In the genomic region with DNA sequence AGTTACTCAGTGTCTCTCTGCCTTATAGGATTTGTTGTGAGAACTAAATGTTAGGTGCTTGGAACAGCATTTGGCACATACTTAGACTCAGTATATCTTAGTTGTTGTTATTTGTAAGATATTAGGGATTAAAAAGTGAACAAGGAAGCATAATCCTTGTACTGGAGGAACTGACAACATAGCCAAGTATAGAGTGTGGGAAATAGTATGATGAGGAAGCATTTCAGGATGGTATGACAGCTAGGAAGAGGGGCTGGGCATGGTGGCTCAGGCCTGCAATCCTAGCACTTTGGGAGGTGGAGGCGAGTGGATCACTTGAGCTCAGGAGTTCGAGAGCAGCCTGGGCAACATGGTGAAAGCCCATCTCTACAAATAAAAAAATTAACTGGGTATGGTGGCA, we compare ENCODE assay signal across 24 cellular contexts. TPM values are rescaled to one million over a fixed set of nuclear protein-coding genes. Genes with fewer than 3 reads are reported as not detected.
DNase-seq lines count a peak whose midpoint lies in the region; ATAC-seq and TF ChIP-seq lines count a peak whose summit lies in the region.
"Had no signal": no experiment of that assay in that cellular context is flagged by ENCODE, and none has a peak within 500 bp of the region (broad histone marks: within the 10 kb centered on the region; RNA-seq: fewer than 3 reads in every experiment).

No MANE protein-coding gene starts in this region.

- intact Hi-C loops in PC-9 (cut with micrococcal nuclease; ENCODE audit: unreplicated experiment), result loop anchor here (1.0 kb wide), 1 partner anchor 41 kb away; no protein-coding TSS in a partner anchor
- intact Hi-C loops in ovary (cut with DNase I), result no loop called here
- intact Hi-C loops in ascending aorta (cut with DNase I), result no loop called here

- H3K27me3 ChIP-seq in GM23248 (replicated peaks; ENCODE audit: insufficient read depth) (no peaks in the 10 kb centered on the region; the same call in 1 of the 2 replicates), PC-9 (ENCODE audit: insufficient read depth, low read depth) (no peaks in the 10 kb centered on the region), esophagus (ENCODE audit: control insufficient read depth in 1 of 2, insufficient read depth in 2 of 2, low read length in 2 of 2) (no peaks in the 10 kb centered on the region), ovary (no peaks in the 10 kb centered on the region), ascending aorta (no peaks in the 10 kb centered on the region)
- H3K27me3 ChIP-seq: heart right ventricle, neural progenitor cell, upper lobe of right lung had no signal

- CTCF ChIA-PET in PC-9 (lab: Charles Lee), result no interaction called here

- H3K4me1 ChIP-seq in GM23248 (ENCODE audit: insufficient read depth) (peaks cover 15% of the 10 kb centered on the region), PC-9 (replicated peaks; ENCODE audit: insufficient read depth) (peaks cover 25% of the 10 kb centered on the region), esophagus (ENCODE audit: control insufficient read depth in 2 of 2, insufficient read depth in 2 of 2, low read length in 1 of 2) (peaks cover 0 to 7% of the 10 kb centered on the region in 2 donors), ovary (ENCODE audit: insufficient read depth) (peaks cover 7% of the 10 kb centered on the region), ascending aorta (no peaks in the 10 kb centered on the region)
- H3K4me1 ChIP-seq: neural progenitor cell, upper lobe of right lung had no signal

- BruUV-seq in PC-9 (replicated peaks; lab: Mats Ljungman, UMichigan), result no TSS peak

- in situ Hi-C loops in GM23248 (cut with MboI), result no loop called here

- H3F3A ChIP-seq in GM23248 (ENCODE audit: insufficient read depth), result peaks cover 20% of the 10 kb centered on the region
- H3F3A ChIP-seq in PC-9 (ENCODE audit: insufficient read depth, low read depth), result peaks cover 19% of the 10 kb centered on the region

- H4K20me1 ChIP-seq in GM23248 (ENCODE audit: insufficient read depth), result no peaks in the 10 kb centered on the region
- no peaks in the 10 kb centered on the region for H4K20me1 ChIP-seq in PC-9 (ENCODE audit: insufficient read depth)

- TF ChIP-seq POLR2A in ovary (IDR thresholded peaks at IDR 0.05), result no peak

- H3K9me2 ChIP-seq in GM23248 (ENCODE audit: insufficient read depth) (no peaks in the 10 kb centered on the region), PC-9 (ENCODE audit: insufficient read depth) (no peaks in the 10 kb centered on the region)

- H3K27ac ChIP-seq in GM23248 (peak overlapping the region; percentile 91), PC-9 (peak overlapping the region; percentile 93), esophagus (ENCODE audit: low read depth in 2 of 2, low read length in 1 of 2) (peak overlapping the region; percentile 18 to 34), ovary (peak overlapping the region; percentile 10 to 62), ascending aorta (no peak overlapping the region)
- H3K27ac ChIP-seq: KMS-11, neural progenitor cell, upper lobe of right lung had no signal

- no peak for ATAC-seq in GM18907 (IDR thresholded peaks at IDR 0.05; ENCODE audit: unreplicated experiment)
- ATAC-seq: activated CD4-positive, alpha-beta T cell treated with anti-CD3 and anti-CD28 coated beads for 36 hours had no signal

- H3K9me3 Mint-ChIP-seq in activated naive CD8-positive, alpha-beta T cell treated with anti-CD3 and anti-CD28 coated beads for 36 hours, result peaks cover 1% of the 10 kb centered on the region
- H3K9me3 Mint-ChIP-seq: central memory CD8-positive, alpha-beta T cell; neural progenitor cell had no signal

- no peaks in the 10 kb centered on the region for H3K36me3 ChIP-seq in GM23248 (ENCODE audit: low read depth)
- H3K36me3 ChIP-seq in PC-9 (ENCODE audit: low read depth), result no peaks in the 10 kb centered on the region
- H3K36me3 ChIP-seq in esophagus (ENCODE audit: control insufficient read depth in 2 of 2, insufficient read depth in 2 of 2, low read length in 1 of 2), result no peaks in the 10 kb centered on the region
- no peaks in the 10 kb centered on the region for H3K36me3 ChIP-seq in ovary
- H3K36me3 ChIP-seq in ascending aorta, result no peaks in the 10 kb centered on the region
- H3K36me3 ChIP-seq: heart right ventricle, neural progenitor cell, upper lobe of right lung had no signal

- TF ChIP-seq EP300 in ovary (IDR thresholded peaks at IDR 0.05), result no peak

- H3K27me3 Mint-ChIP-seq in activated naive CD8-positive, alpha-beta T cell treated with anti-CD3 and anti-CD28 coated beads for 36 hours, result peaks cover 8% of the 10 kb centered on the region
- H3K27me3 Mint-ChIP-seq: progenitor cell of endocrine pancreas had no signal

- H3K4me1 Mint-ChIP-seq in activated naive CD8-positive, alpha-beta T cell treated with anti-CD3 and anti-CD28 coated beads for 36 hours, result peaks cover 11% of the 10 kb centered on the region

- DNase-seq in GM23248, result no peak
- no peak for DNase-seq in PC-9
- no peak for DNase-seq in ovary
- no peak for DNase-seq in ascending aorta (ENCODE audit: low spot score in 2 of 2)
- no peak for DNase-seq in effector CD8-positive, alpha-beta T cell (lab: John Stamatoyannopoulos, UW)
- no peak for DNase-seq in activated naive CD8-positive, alpha-beta T cell treated with anti-CD3 and anti-CD28 coated beads for 36 hours
- DNase-seq: activated CD4-positive, alpha-beta T cell treated with anti-CD3 and anti-CD28 coated beads for 36 hours; activated naive CD4-positive, alpha-beta T cell; activated T-cell treated with anti-CD3 and anti-CD28 coated beads, Interleukin-2, amount 50 U/mL, for 48 hours; midbrain; NCI-H1436 treated with DMSO at 0.1 percent for 48 hours; SIG-M5; stimulated activated CD8-positive, alpha-beta memory T cell treated with anti-CD3 and anti-CD28 coated beads, Interleukin-4, amount 100 ng/mL, for 48 hours; T-helper 1 cell; upper lobe of right lung had no signal

- H2AFZ ChIP-seq in GM23248 (peak overlapping the region; percentile 74), PC-9 (peak overlapping the region; percentile 20; the same call in 1 of the 2 replicates)
- H2AFZ ChIP-seq: neural progenitor cell had no signal

- TF ChIP-seq CTCF in PC-9 (conservative IDR thresholded peaks at IDR 0.05) (no peak), ovary (IDR thresholded peaks at IDR 0.05) (no peak), ascending aorta (IDR thresholded peaks at IDR 0.05) (no peak)

- WGBS in GM23248 (ENCODE audit: low coverage in 1 of 2, low lambda C conversion rate in 2 of 2, missing lambda C conversion rate in 2 of 2), 2 experiments, result 86 to 92% methylated on average over 2 of the region's 2 CpGs
- 85 to 91% methylated on average over 2 of the region's 2 CpGs for WGBS in esophagus, 2 donors
- 81 to 88% (median 87%) methylated on average over 2 of the region's 2 CpGs for WGBS in ovary, 3 donors

- H3K4me3 Mint-ChIP-seq in activated naive CD8-positive, alpha-beta T cell treated with anti-CD3 and anti-CD28 coated beads for 36 hours, result no peak overlapping the region
- H3K4me3 Mint-ChIP-seq: activated CD4-positive, alpha-beta T cell treated with anti-CD3 and anti-CD28 coated beads for 36 hours; central memory CD8-positive, alpha-beta T cell; neural progenitor cell had no signal

- POLR2A ChIA-PET in PC-9 (lab: Charles Lee; ENCODE audit: unreplicated experiment), result interaction anchor here (0.5 to 0.6 kb wide), 3 partner anchors 42 to 783 kb away, joined by 4 to 6 read pairs (median 4); no protein-coding TSS in a partner anchor

- H3K9me3 ChIP-seq in GM23248 (ENCODE audit: low read depth) (no peaks in the 10 kb centered on the region), PC-9 (ENCODE audit: insufficient read depth, low read depth) (no peaks in the 10 kb centered on the region), esophagus (ENCODE audit: control insufficient read depth in 2 of 2, insufficient read depth in 1 of 2, low read depth in 1 of 2, low read length in 1 of 2) (no peaks in the 10 kb centered on the region), ovary (no peaks in the 10 kb centered on the region), ascending aorta (no peaks in the 10 kb centered on the region)
- H3K9me3 ChIP-seq: upper lobe of right lung had no signal

- peaks cover 1% of the 10 kb centered on the region for H3K36me3 Mint-ChIP-seq in activated naive CD8-positive, alpha-beta T cell treated with anti-CD3 and anti-CD28 coated beads for 36 hours
- H3K36me3 Mint-ChIP-seq: neural progenitor cell had no signal

- H3K9ac ChIP-seq in GM23248, result peak overlapping the region; percentile 64
- H3K9ac ChIP-seq: KMS-11, neural progenitor cell had no signal

- H3K4me3 ChIP-seq in GM23248 (0 out of 2 replicates have a peak overlapping the region, but pooled peaks have one; percentile 9), PC-9 (no peak overlapping the region), esophagus (ENCODE audit: low read depth in 1 of 2, low read length in 2 of 2) (no peak overlapping the region), ovary (no peak overlapping the region), ascending aorta (no peak overlapping the region)
- H3K4me3 ChIP-seq: heart right ventricle, neural progenitor cell, upper lobe of right lung had no signal

- peak overlapping the region; percentile 8 for H3K4me2 ChIP-seq in GM23248 (ENCODE audit: unreplicated experiment)
- peak overlapping the region; percentile 40 for H3K4me2 ChIP-seq in PC-9
- H3K4me2 ChIP-seq: KMS-11, neural progenitor cell had no signal

- H3K27ac Mint-ChIP-seq in activated naive CD8-positive, alpha-beta T cell treated with anti-CD3 and anti-CD28 coated beads for 36 hours, result no peak overlapping the region
- H3K27ac Mint-ChIP-seq: activated CD4-positive, alpha-beta T cell treated with anti-CD3 and anti-CD28 coated beads for 36 hours; neural progenitor cell had no signal

- no peaks in the 10 kb centered on the region for H3K79me2 ChIP-seq in GM23248 (ENCODE audit: insufficient read depth)
- no peaks in the 10 kb centered on the region for H3K79me2 ChIP-seq in PC-9 (ENCODE audit: low read depth)

RNA-seq across cellular contexts. Expression of a gene that starts 16.6 kb away (rescaled TPM):
- total RNA-seq in GM23248 (2014; rRNA removed; shearing (Covaris generic)), result not detected in 2 replicates
- polyA plus RNA-seq in GM23248 (2016; fragmentation: Nextera tagmentation; extraction: Ambion mirVana), result not detected in 2 replicates
- 0.52 and 0.80 TPM in 2 replicates for total RNA-seq in PC-9 (2021)
- polyA plus RNA-seq in esophagus, result 10 to 100 TPM in 1 of 2 donors, 1 to 10 TPM in 1; 8.3 to 16.3 TPM
- total RNA-seq in ovary, result 1 to 10 TPM in 3 of 7 donors, under 1 TPM in 2, not detected in 2; 0.51 to 4.1 (median 1.2) TPM
- under 1 TPM; 0.50 to 0.57 TPM for polyA plus RNA-seq in ovary
- not detected for total RNA-seq in ascending aorta
- total RNA-seq in activated naive CD8-positive, alpha-beta T cell treated with anti-CD3 and anti-CD28 coated beads for 36 hours, result not detected
- total RNA-seq: activated CD4-positive, alpha-beta T cell treated with anti-CD3 and anti-CD28 coated beads for 36 hours; activated CD8-positive, alpha-beta memory T cell treated with anti-CD3 and anti-CD28 coated beads for 36 hours had no signal
- polyA plus RNA-seq: BJ had no signal

Comparison
In these comparisons a context has a peak if more than half of its experiments do, and no peak if none do; other contexts are left out.
1. H3K27ac ChIP-seq: peak in GM23248 (single experiment), PC-9 (single experiment), esophagus (2 of 2) and ovary (2 of 2); none in ascending aorta (0 of 2).